Comparison of ENCODE assay signal across 8 cellular contexts in the genomic region with DNA sequence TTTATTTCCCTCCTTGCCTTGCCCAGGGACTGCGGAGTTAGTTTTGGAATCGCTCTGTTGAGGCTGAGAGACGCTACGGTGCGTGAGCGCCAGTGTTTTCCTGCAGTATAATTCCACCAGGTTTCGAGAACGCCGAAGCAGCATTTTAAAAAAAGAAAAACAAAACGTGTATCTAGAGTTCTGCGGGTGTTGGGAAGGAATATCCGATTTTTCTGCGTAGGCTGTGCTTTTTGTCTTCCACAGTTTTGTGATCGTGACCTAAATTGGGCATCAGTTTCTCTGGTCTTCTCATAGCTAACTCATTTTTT. TPM values are rescaled to one million over a fixed set of nuclear protein-coding genes. Genes with fewer than 3 reads are reported as not detected.
DNase-seq lines count a peak whose midpoint lies in the region; ATAC-seq and TF ChIP-seq lines count a peak whose summit lies in the region.

No MANE protein-coding gene starts in this region.

- no peak overlapping the region for H2BK15ac ChIP-seq in IMR-90 (ENCODE audit: low read depth, low read length)

- DNase-seq in IMR-90 (no peak), NCI-H128 (lab: John Stamatoyannopoulos, UW; ENCODE audit: unreplicated experiment) (no peak), H4 (ENCODE audit: low spot score) (no peak), NCI-H748 (lab: John Stamatoyannopoulos, UW; ENCODE audit: unreplicated experiment) (no peak)
- no peak for DNase-seq in natural killer cell treated with Interleukin-12 subunit alpha and Interleukin-12 subunit beta and Interleukin-15 and Interleukin-18, amount 100 ng/mL, for 72 hours (ENCODE audit: low spot score)

- no peak for TF ChIP-seq CTCF in IMR-90 (conservative IDR thresholded peaks at IDR 0.05; ENCODE audit: low read depth, low read length)

- TF ChIP-seq POLR2A in IMR-90 (IDR thresholded peaks at IDR 0.05; ENCODE audit: low read depth, low read length): no peak

- H3K9me3 ChIP-seq in BLaER1 treated with 17β-estradiol and CSF1 and Interleukin-3, amounts not matched to agents 10 nM and 100 nM (replicated peaks in 1 of 11): peaks cover 0 to 10% (median 5%) of the 10 kb centered on the region in 11 experiments; a peak in 13 of 22 replicates
- H3K9me3 ChIP-seq in IMR-90 (ENCODE audit: control insufficient read depth, insufficient read depth, low read length): no peaks in the 10 kb centered on the region

- H3K9me1 ChIP-seq in IMR-90 (ENCODE audit: insufficient read depth, low read length): no peaks in the 10 kb centered on the region; the same call in 1 of the 2 replicates

- H3K4me3 Mint-ChIP-seq in natural killer cell treated with Interleukin-12 subunit alpha and Interleukin-12 subunit beta and Interleukin-15 and Interleukin-18, amount 100 ng/mL, for 72 hours: peak overlapping the region; percentile 90

- no peaks in the 10 kb centered on the region for H3K36me3 Mint-ChIP-seq in natural killer cell treated with Interleukin-12 subunit alpha and Interleukin-12 subunit beta and Interleukin-15 and Interleukin-18, amount 100 ng/mL, for 72 hours

- intact Hi-C loops in IMR-90 (cut with micrococcal nuclease): no loop called here

- peak overlapping the region; percentile 76 to 91 for H3K27ac Mint-ChIP-seq in natural killer cell treated with Interleukin-12 subunit alpha and Interleukin-12 subunit beta and Interleukin-15 and Interleukin-18, amount 100 ng/mL, for 72 hours

- H2AK5ac ChIP-seq in IMR-90 (ENCODE audit: low read depth, low read length): peak overlapping the region; percentile 37; the same call in 1 of the 2 replicates

- no CpG with 5 or more reads among the region's 14 CpGs for WGBS in IMR-90 (ENCODE audit: extremely low coverage in 2 of 2, insufficient read length in 1 of 2), 2 experiments

- H4K8ac ChIP-seq in IMR-90 (ENCODE audit: low read depth in 2 of 2, low read length in 2 of 2): peak overlapping the region; percentile 3 to 93; a peak in 3 of 4 replicates

- no peaks in the 10 kb centered on the region for H3K27me3 Mint-ChIP-seq in natural killer cell treated with Interleukin-12 subunit alpha and Interleukin-12 subunit beta and Interleukin-15 and Interleukin-18, amount 100 ng/mL, for 72 hours

- peak overlapping the region; percentile 66 to 99 (median 88) for H3K4me3 ChIP-seq in BLaER1 treated with 17β-estradiol and CSF1 and Interleukin-3, amounts not matched to agents 10 nM and 100 nM
- H3K4me3 ChIP-seq in IMR-90 (ENCODE audit: insufficient read depth, low read depth, low read length): peak overlapping the region; percentile 87

- peak overlapping the region; percentile 89 for H2AFZ ChIP-seq in IMR-90 (replicated peaks; ENCODE audit: low read length, poor library complexity)

- H2BK5ac ChIP-seq in IMR-90 (ENCODE audit: low read depth, low read length, poor library complexity, severe bottlenecking): peak overlapping the region; percentile 87

- H3K18ac ChIP-seq in IMR-90 (ENCODE audit: low read depth, low read length): peak overlapping the region; percentile 19

- H2BK20ac ChIP-seq in IMR-90 (ENCODE audit: low read depth, low read length): peak overlapping the region; percentile 16; the same call in 1 of the 2 replicates

- H4K20me1 ChIP-seq in BLaER1 treated with 17β-estradiol and CSF1 and Interleukin-3, amounts not matched to agents 10 nM and 100 nM: peaks cover 0 to 56% (median 40%) of the 10 kb centered on the region in 11 experiments; a peak in 20 of 22 replicates
- peaks cover 17% of the 10 kb centered on the region for H4K20me1 ChIP-seq in IMR-90 (ENCODE audit: insufficient read depth, low read length)

- no TSS peak for BruUV-seq in IMR-90 (replicated peaks; lab: Mats Ljungman, UMichigan)

- H3K4me1 ChIP-seq in BLaER1 treated with 17β-estradiol and CSF1 and Interleukin-3, amounts not matched to agents 10 nM and 100 nM: peaks cover 14 to 36% (median 21%) of the 10 kb centered on the region in 10 experiments
- peaks cover 5% of the 10 kb centered on the region for H3K4me1 ChIP-seq in IMR-90 (ENCODE audit: control insufficient read depth, insufficient read depth, low read length)

- H2AK9ac ChIP-seq in IMR-90 (replicated peaks; ENCODE audit: low read depth, low read length, poor library complexity): peak overlapping the region; percentile 42

- H3K4me2 ChIP-seq in BLaER1 treated with 17β-estradiol and CSF1 and Interleukin-3, amounts not matched to agents 10 nM and 100 nM: peak overlapping the region; percentile 73 to 86 (median 81)
- peak overlapping the region; percentile 84 for H3K4me2 ChIP-seq in IMR-90 (ENCODE audit: low read depth, low read length)

- in situ Hi-C loops in IMR-90 (cut with MboI; ENCODE audit: low sequenced_read_pairs): loop anchor here (25.0 kb wide), 1 partner anchor 1018 kb away; the partner anchor contains the start of gene ETFBKMT

- dilution Hi-C loops in IMR-90 (cut with HindIII; ENCODE audit: low sequenced_read_pairs, unreplicated experiment): no loop called here

- H3K9me3 Mint-ChIP-seq in natural killer cell treated with Interleukin-12 subunit alpha and Interleukin-12 subunit beta and Interleukin-15 and Interleukin-18, amount 100 ng/mL, for 72 hours: no peaks in the 10 kb centered on the region

- H3K27ac ChIP-seq in BLaER1 treated with 17β-estradiol and CSF1 and Interleukin-3, amounts not matched to agents 10 nM and 100 nM: peak overlapping the region; percentile 79 to 96 (median 94)
- H3K27ac ChIP-seq in IMR-90 (ENCODE audit: insufficient read depth, low read length): peak overlapping the region; percentile 84
- H3K27ac ChIP-seq in cingulate gyrus (ENCODE audit: low read depth, low read length): peak overlapping the region; percentile 83

- POLR2A ChIA-PET in IMR-90 (lab: Charles Lee; ENCODE audit: unreplicated experiment): no interaction called here

- H3K23ac ChIP-seq in IMR-90 (ENCODE audit: low read depth, low read length): peak overlapping the region; percentile 98

- peak; percentile 11; the same call in 1 of the 2 replicates for ATAC-seq in IMR-90 (ENCODE audit: low read depth)
- ATAC-seq in natural killer cell treated with Interleukin-12 subunit alpha and Interleukin-12 subunit beta and Interleukin-15 and Interleukin-18, amount 100 ng/mL, for 72 hours: no peak
- ATAC-seq in GM19467 (IDR thresholded peaks at IDR 0.05; ENCODE audit: unreplicated experiment): no peak

- CTCF ChIA-PET in IMR-90 (lab: Yijun Ruan, JAX): interaction anchor here (0.7 kb wide), 1 partner anchor 63 kb away, joined by 3 read pairs; no protein-coding TSS in a partner anchor

- H3K4ac ChIP-seq in IMR-90 (ENCODE audit: low read depth, low read length): peak overlapping the region; percentile 91; the same call in 1 of the 2 replicates

- peaks cover 11 to 32% (median 25%) of the 10 kb centered on the region in 11 experiments; a peak in 21 of 22 replicates for H3K36me3 ChIP-seq in BLaER1 treated with 17β-estradiol and CSF1 and Interleukin-3, amounts not matched to agents 10 nM and 100 nM
- no peaks in the 10 kb centered on the region for H3K36me3 ChIP-seq in IMR-90 (ENCODE audit: control insufficient read depth, insufficient read depth, low read length)

- H4K5ac ChIP-seq in IMR-90 (ENCODE audit: low read depth, low read length): peak overlapping the region; percentile 27; the same call in 1 of the 2 replicates

- peaks cover 0 to 28% of the 10 kb centered on the region in 2 experiments; a peak in 2 of 4 replicates for H3K79me1 ChIP-seq in IMR-90 (ENCODE audit: low read depth in 1 of 2, low read length in 2 of 2)

- H4K91ac ChIP-seq in IMR-90 (ENCODE audit: insufficient read depth, low read depth, low read length): peak overlapping the region; percentile 22

- peak overlapping the region; percentile 80; the same call in 1 of the 2 replicates for H3K56ac ChIP-seq in IMR-90 (ENCODE audit: extremely low read depth, insufficient read depth, low read length)

- H3K27me3 ChIP-seq in BLaER1 treated with 17β-estradiol and CSF1 and Interleukin-3, amounts not matched to agents 10 nM and 100 nM: no peaks in the 10 kb centered on the region
- no peaks in the 10 kb centered on the region for H3K27me3 ChIP-seq in IMR-90 (ENCODE audit: control insufficient read depth, insufficient read depth, low read length)

- peak overlapping the region; percentile 84 to 98 (median 93) for H3K9ac ChIP-seq in BLaER1 treated with 17β-estradiol and CSF1 and Interleukin-3, amounts not matched to agents 10 nM and 100 nM
- H3K9ac ChIP-seq in IMR-90 (ENCODE audit: low read depth, low read length): peak overlapping the region; percentile 94

- H2BK120ac ChIP-seq in IMR-90 (ENCODE audit: low read depth, low read length): peak overlapping the region; percentile 84

- H3K4me1 Mint-ChIP-seq in natural killer cell treated with Interleukin-12 subunit alpha and Interleukin-12 subunit beta and Interleukin-15 and Interleukin-18, amount 100 ng/mL, for 72 hours (ENCODE audit: low read depth in 2 of 2): peaks cover 13 to 23% of the 10 kb centered on the region in 2 donors

- H3K14ac ChIP-seq in IMR-90 (replicated peaks; ENCODE audit: low read depth, low read length): peak overlapping the region; percentile 98

- no peak for TF ChIP-seq RAD21 in IMR-90 (IDR thresholded peaks at IDR 0.05; ENCODE audit: low read length)

TF ChIP-seq in IMR-90, 13 proteins besides CTCF, POLR2A, EP300 and RAD21:
- TF ChIP-seq SMC3 (IDR thresholded peaks at IDR 0.05; ENCODE audit: low read depth, low read length) (no peak), ELK1 (IDR thresholded peaks at IDR 0.05; ENCODE audit: borderline replicate concordance, low read depth, low read length) (no peak), CHD1 (IDR thresholded peaks at IDR 0.05; ENCODE audit: low read depth, low read length) (no peak)
TF ChIP-seq in IMR-90: peak in this region for 0.

RNA-seq across cellular contexts. Expression of gene DNM1L, which starts 0.8 kb away (rescaled TPM):
- total RNA-seq in IMR-90 (2012; rRNA removed): 70.1 and 102 TPM in 2 replicates
- polyA plus RNA-seq in IMR-90 (2012; rRNA removed): 36.7 and 44.8 TPM in 2 replicates
- polyA plus RNA-seq in IMR-90 (2012; cell fraction: cytosol; rRNA removed): 8.0 and 9.4 TPM in 2 replicates
- 13.5 and 72.4 TPM in 2 replicates for polyA plus RNA-seq in IMR-90 (2012; cell fraction: nucleus; rRNA removed; ENCODE audit: low replicate concordance)
- total RNA-seq in natural killer cell treated with Interleukin-12 subunit alpha and Interleukin-12 subunit beta and Interleukin-15 and Interleukin-18, amount 100 ng/mL, for 72 hours: 10 to 100 TPM; 66.4 to 93.3 TPM
- 39.0 and 41.9 TPM in 2 replicates for total RNA-seq in H4 (2014; rRNA removed; shearing (Covaris generic))
